ENCODE assay signal across 19 cellular contexts in the genomic region with DNA sequence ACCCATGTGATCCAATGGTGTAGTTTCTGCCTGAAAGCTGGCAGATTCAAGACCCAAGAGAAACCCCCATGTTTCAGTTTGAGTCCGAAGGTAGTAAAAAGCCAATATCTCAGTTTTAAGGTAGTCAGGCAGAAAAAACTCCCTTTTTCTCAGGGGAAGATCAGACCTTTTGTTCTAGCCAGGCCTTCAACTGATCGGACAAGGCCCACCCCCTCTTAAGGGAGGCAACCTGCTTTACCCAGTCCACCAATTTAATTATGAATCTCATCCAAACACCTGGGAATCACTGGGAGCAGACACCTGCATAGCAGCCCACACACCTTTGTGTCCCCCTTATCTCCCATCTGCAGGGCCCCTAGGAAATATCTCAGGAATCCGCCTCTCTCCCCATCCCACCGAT.
A peak's percentile ranks its signal among the peaks of the same experiment; 100 is the strongest.
DNase-seq lines count a peak whose midpoint lies in the region; ATAC-seq and TF ChIP-seq lines count a peak whose summit lies in the region.
"Had no signal": no experiment of that assay in that cellular context is flagged by ENCODE, and none has a peak within 500 bp of the region (broad histone marks: within the 10 kb centered on the region; RNA-seq: fewer than 3 reads in every experiment).

No MANE protein-coding gene starts in this region.

- peak overlapping the region; percentile 86; the same call in 1 of the 2 replicates for H3K9ac ChIP-seq in PC-3 (ENCODE audit: low read length)
- H3K9ac ChIP-seq: BLaER1 had no signal

- no peaks in the 10 kb centered on the region for H3K79me2 ChIP-seq in PC-3 (ENCODE audit: low read length)

- H3K9me2 ChIP-seq in PC-3 (replicated peaks; ENCODE audit: low read length), result no peaks in the 10 kb centered on the region

- no peaks in the 10 kb centered on the region for H3K36me3 ChIP-seq in HEK293 (ENCODE audit: control insufficient read depth in 2 of 2, insufficient read depth in 1 of 2, low read length in 2 of 2)
- no peaks in the 10 kb centered on the region for H3K36me3 ChIP-seq in PC-3 (ENCODE audit: low read depth, low read length)
- no peaks in the 10 kb centered on the region for H3K36me3 ChIP-seq in vagina
- no peaks in the 10 kb centered on the region for H3K36me3 ChIP-seq in heart left ventricle
- H3K36me3 ChIP-seq: BLaER1 had no signal

- H3K4me3 ChIP-seq in HEK293 (ENCODE audit: low read depth, low read length), result no peak overlapping the region
- H3K4me3 ChIP-seq in PC-3 (ENCODE audit: low read length), result no peak overlapping the region
- H3K4me3 ChIP-seq in vagina, result no peak overlapping the region
- no peak overlapping the region for H3K4me3 ChIP-seq in heart left ventricle
- H3K4me3 ChIP-seq: BLaER1 had no signal

- 85 to 92% (median 88%) methylated on average over 4 of the region's 4 CpGs for whole genome bisulfite sequencing in heart left ventricle, 4 donors

- POLR2A ChIA-PET in HEK293 (lab: Yijun Ruan, JAX), result no interaction called here
- POLR2A ChIA-PET in PC-3 (lab: Charles Lee; ENCODE audit: unreplicated experiment), result no interaction called here

- no peaks in the 10 kb centered on the region for H4K20me1 ChIP-seq in PC-3 (ENCODE audit: low read length)
- H4K20me1 ChIP-seq: BLaER1 had no signal

- no peak overlapping the region for H2AFZ ChIP-seq in PC-3 (ENCODE audit: low read length)

- intact Hi-C loops in PC-3 (cut with micrococcal nuclease) (loop anchor here (10.0 kb wide), 1 partner anchor 421 kb away; no protein-coding TSS in a partner anchor), vagina (cut with DNase I) (no loop called here), heart left ventricle (cut with DNase I) (no loop called here)

- H3F3A ChIP-seq in PC-3 (ENCODE audit: low read length, unreplicated experiment), result no peaks in the 10 kb centered on the region

- no peak for TF ChIP-seq CTCF in HEK293 (tag by site-specific recombination; IDR thresholded peaks at IDR 0.05)
- TF ChIP-seq CTCF in PC-3 (conservative IDR thresholded peaks at IDR 0.05; ENCODE audit: low read depth, low read length), result no peak
- TF ChIP-seq CTCF in osteocyte (IDR thresholded peaks at IDR 0.05), result no peak
- no peak for TF ChIP-seq CTCF in vagina (IDR thresholded peaks at IDR 0.05)
- no peak for TF ChIP-seq CTCF in heart left ventricle (IDR thresholded peaks at IDR 0.05)

- TF ChIP-seq POLR2A in vagina (IDR thresholded peaks at IDR 0.05) (no peak), heart left ventricle (IDR thresholded peaks at IDR 0.05) (no peak)

- H3K27me3 Mint-ChIP-seq in osteocyte (ENCODE audit: unreplicated experiment), result no peaks in the 10 kb centered on the region
- H3K27me3 Mint-ChIP-seq: B cell; CD4-positive, CD25-positive, alpha-beta regulatory T cell had no signal

- H3K4me1 ChIP-seq in HEK293 (ENCODE audit: control insufficient read depth, insufficient read depth, low read length) (no peaks in the 10 kb centered on the region), PC-3 (ENCODE audit: insufficient read depth, low read length) (peaks cover 58% of the 10 kb centered on the region), vagina (no peaks in the 10 kb centered on the region), heart left ventricle (no peaks in the 10 kb centered on the region)
- H3K4me1 ChIP-seq: BLaER1, Caco-2 had no signal

- no peak for ATAC-seq in PC-3
- ATAC-seq in heart left ventricle, result no peak
- ATAC-seq: CD8-positive, alpha-beta T cell had no signal

- H3K9me3 Mint-ChIP-seq in osteocyte (ENCODE audit: unreplicated experiment), result peaks cover 10% of the 10 kb centered on the region

- no peaks in the 10 kb centered on the region for H3K9me3 ChIP-seq in HEK293 (ENCODE audit: control insufficient read depth, insufficient read depth, low read depth, low read length)
- 0 out of 2 replicates have a peak, but pooled peaks cover 3% of the 10 kb centered on the region for H3K9me3 ChIP-seq in PC-3 (ENCODE audit: low read length)
- H3K9me3 ChIP-seq in vagina, result no peaks in the 10 kb centered on the region
- H3K9me3 ChIP-seq in heart left ventricle, result peaks cover 0 to 15% (median 0%) of the 10 kb centered on the region in 12 donors
- H3K9me3 ChIP-seq: Caco-2 had no signal

- CTCF ChIA-PET in HEK293 (lab: Yijun Ruan, JAX) (interaction anchor here (0.7 kb wide), 1 partner anchor 379 kb away, joined by 4 read pairs; no protein-coding TSS in a partner anchor), PC-3 (lab: Charles Lee) (no interaction called here)

- in situ Hi-C loops in ACHN (cut with HindIII; ENCODE audit: low pct_ligation_motif_present, low pct_unique_long_range_greater_than_20kb, low sequenced_read_pairs), result no loop called here

- H3K27ac ChIP-seq in HEK293 (ENCODE audit: extremely low read depth, low read depth, low read length), result no peak overlapping the region
- peak overlapping the region; percentile 99 for H3K27ac ChIP-seq in PC-3 (ENCODE audit: low read length)
- H3K27ac ChIP-seq in vagina, result no peak overlapping the region
- H3K27ac ChIP-seq in heart left ventricle, result no peak overlapping the region
- H3K27ac ChIP-seq: BLaER1, C4-2B had no signal

- DNase-seq in PC-3 (no peak), osteocyte (ENCODE audit: extremely low spot score, unreplicated experiment) (no peak), vagina (ENCODE audit: extremely low spot score in 2 of 2) (peak; percentile 5 to 81), NAMALWA (ENCODE audit: low spot score) (no peak), ACHN (no peak), SW480 (ENCODE audit: low spot score) (no peak), heart left ventricle (no peak)
- DNase-seq: Caco-2; CD4-positive, CD25-positive, alpha-beta regulatory T cell; DMS79; EL; GDM1; GOT3; HCEC 1CT had no signal

- H3K27me3 ChIP-seq in PC-3 (ENCODE audit: low read length) (no peaks in the 10 kb centered on the region), vagina (no peaks in the 10 kb centered on the region), heart left ventricle (no peaks in the 10 kb centered on the region)
- H3K27me3 ChIP-seq: BLaER1 had no signal

- no peak overlapping the region for H3K4me3 Mint-ChIP-seq in osteocyte (ENCODE audit: unreplicated experiment)
- H3K4me3 Mint-ChIP-seq: B cell; CD4-positive, CD25-positive, alpha-beta regulatory T cell; CD8-positive, alpha-beta T cell had no signal

- H3K4me2 ChIP-seq in PC-3 (ENCODE audit: low read length), result no peak overlapping the region
- H3K4me2 ChIP-seq: BLaER1 had no signal

- no TSS peak for BruUV-seq in PC-3 (replicated peaks; lab: Mats Ljungman, UMichigan)

- peaks cover 12% of the 10 kb centered on the region for H3K36me3 Mint-ChIP-seq in osteocyte (ENCODE audit: unreplicated experiment)
- H3K36me3 Mint-ChIP-seq: CD4-positive, CD25-positive, alpha-beta regulatory T cell; CD8-positive, alpha-beta T cell had no signal

- peak overlapping the region; percentile 87 for H3K27ac Mint-ChIP-seq in osteocyte (ENCODE audit: unreplicated experiment)
- H3K27ac Mint-ChIP-seq: B cell; CD4-positive, CD25-positive, alpha-beta regulatory T cell; CD8-positive, alpha-beta T cell had no signal

- peaks cover 70% of the 10 kb centered on the region for H3K4me1 Mint-ChIP-seq in osteocyte (ENCODE audit: unreplicated experiment)
- H3K4me1 Mint-ChIP-seq: B cell; CD4-positive, CD25-positive, alpha-beta regulatory T cell had no signal

TF ChIP-seq in HEK293, 187 proteins besides CTCF, POLR2A, EP300 and RAD21:
- no peak for TF ChIP-seq KLF16 (tag by site-specific recombination; IDR thresholded peaks at IDR 0.05)
- TF ChIP-seq ZNF10 (tag by site-specific recombination; IDR thresholded peaks at IDR 0.05), result peak; percentile 59

Comparison
In these comparisons a context has a peak if more than half of its experiments do, and no peak if none do; other contexts are left out.
1. DNase-seq: peak in vagina (2 of 2); none in PC-3 (single experiment), osteocyte (single experiment), NAMALWA (single experiment), ACHN (single experiment), SW480 (single experiment) and heart left ventricle (0 of 5).